In the genomic region with DNA sequence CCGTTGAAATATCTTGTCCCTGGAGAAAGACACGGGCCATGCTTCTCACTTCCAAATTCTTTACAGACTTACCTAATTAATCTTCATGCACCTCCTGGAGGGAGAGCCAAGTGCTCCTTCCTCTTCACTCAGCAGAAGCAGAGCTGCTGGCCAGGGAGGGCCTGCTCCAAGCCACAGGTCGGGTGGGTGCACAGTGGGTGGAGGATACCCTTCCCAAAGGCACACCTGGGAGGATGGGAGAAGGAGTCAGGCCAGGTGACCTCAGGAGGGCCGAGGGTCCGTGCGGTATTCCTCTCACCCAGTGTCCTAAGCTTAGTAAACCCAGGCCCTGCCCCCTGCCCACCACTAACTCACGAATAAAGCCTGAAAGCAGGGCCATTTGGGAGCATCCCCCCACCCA, we compare ENCODE assay signal across 18 cellular contexts.
DNase-seq lines count a peak whose midpoint lies in the region; ATAC-seq, FAIRE-seq and TF ChIP-seq lines count a peak whose summit lies in the region.
"Had no signal": no experiment of that assay in that cellular context is flagged by ENCODE, and none has a peak within 500 bp of the region (broad histone marks: within the 10 kb centered on the region; RNA-seq: fewer than 3 reads in every experiment).

No MANE protein-coding gene starts in this region.

- H2BK120ac ChIP-seq in H9 (ENCODE audit: low read depth, low read length, poor library complexity, severe bottlenecking): no peak overlapping the region
- H2BK120ac ChIP-seq in H1 (replicated peaks; ENCODE audit: low read depth, low read length): no peak overlapping the region
- no peak overlapping the region for H2BK120ac ChIP-seq in neuronal stem cell (ENCODE audit: low read depth, low read length)

- WGBS in H9 (ENCODE audit: extremely low coverage, insufficient read length, low lambda C conversion rate): no CpG with 5 or more reads among the region's 7 CpGs
- 69% methylated on average over 7 of the region's 7 CpGs; no CpG with 5 or more reads in 1 of the 2 experiments for WGBS in H1 (ENCODE audit: extremely low coverage in 1 of 2, insufficient coverage in 1 of 2, insufficient read length in 1 of 2, insufficient replicate concordance in 2 of 2, low coverage in 1 of 2, low lambda C conversion rate in 2 of 2, missing lambda C conversion rate in 1 of 2), 2 experiments
- WGBS in neuronal stem cell (ENCODE audit: extremely low coverage in 2 of 2, insufficient read length in 2 of 2, insufficient replicate concordance in 1 of 2), 2 donors: no CpG with 5 or more reads among the region's 7 CpGs

- no peak overlapping the region for H3K56ac ChIP-seq in H9 (ENCODE audit: insufficient read length, low read depth, low read length)
- no peak overlapping the region for H3K56ac ChIP-seq in H1 (replicated peaks; ENCODE audit: insufficient read length, low read depth, low read length)

- H2BK20ac ChIP-seq in H9 (ENCODE audit: low read depth, low read length, poor library complexity, severe bottlenecking): no peak overlapping the region
- no peak overlapping the region for H2BK20ac ChIP-seq in H1 (ENCODE audit: low read length)

- H3K27me3 ChIP-seq in H9 (ENCODE audit: insufficient read depth, low read length): no peaks in the 10 kb centered on the region
- no peaks in the 10 kb centered on the region; a peak in 1 of 7 replicates for H3K27me3 ChIP-seq in H1 (replicated peaks in 1 of 4; ENCODE audit: control insufficient read depth in 3 of 4, extremely low read depth in 1 of 4, insufficient read depth in 3 of 4, low read length in 3 of 4)
- H3K27me3 ChIP-seq in neuronal stem cell (ENCODE audit: control insufficient read depth in 3 of 3, insufficient read depth in 3 of 3, low read depth in 1 of 3, low read length in 3 of 3): peaks cover 0 to 28% (median 2%) of the 10 kb centered on the region in 3 experiments
- H3K27me3 ChIP-seq: BLaER1 treated with 17β-estradiol and CSF1 and Interleukin-3, amounts not matched to agents 10 nM and 100 nM had no signal

- no peak overlapping the region for H4K5ac ChIP-seq in H9 (ENCODE audit: insufficient read length, low read depth, low read length)
- H4K5ac ChIP-seq in H1 (ENCODE audit: insufficient read length, low read depth, low read length): no peak overlapping the region

- H3K14ac ChIP-seq in H9 (ENCODE audit: insufficient read depth, low read length) (peak overlapping the region; percentile 60; the same call in 1 of the 2 replicates), H1 (ENCODE audit: insufficient read length) (no peak overlapping the region), neuronal stem cell (ENCODE audit: low read length) (no peak overlapping the region)

- H4K20me1 ChIP-seq in H9 (ENCODE audit: control insufficient read depth, insufficient read depth, insufficient read length) (no peaks in the 10 kb centered on the region), H1 (replicated peaks in 1 of 2; ENCODE audit: control insufficient read depth in 1 of 2, insufficient read depth in 2 of 2, low read length in 2 of 2) (no peaks in the 10 kb centered on the region)
- H4K20me1 ChIP-seq: BLaER1 treated with 17β-estradiol and CSF1 and Interleukin-3, amounts not matched to agents 10 nM and 100 nM had no signal

- peaks cover 25% of the 10 kb centered on the region for H3K27me3 Mint-ChIP-seq in H9 (ENCODE audit: low read depth)
- H3K27me3 Mint-ChIP-seq in WTC11 (ENCODE audit: low read depth): no peaks in the 10 kb centered on the region

- no peak overlapping the region for H3T11ph ChIP-seq in H9 (ENCODE audit: low read length)

- ATAC-seq in WTC11: peak; percentile 53
- ATAC-seq: CD8-positive, alpha-beta T cell; K562 had no signal

- H3K23ac ChIP-seq in H9 (ENCODE audit: insufficient read length, low read depth, low read length) (no peak overlapping the region), H1 (ENCODE audit: insufficient read length) (no peak overlapping the region), neuronal stem cell (ENCODE audit: low read depth, low read length, poor library complexity) (no peak overlapping the region)

- TF ChIP-seq CTCF in H9 (conservative IDR thresholded peaks at IDR 0.05) (no peak), WTC11 (IDR thresholded peaks at IDR 0.05) (no peak), H1 (IDR thresholded peaks at IDR 0.05; ENCODE audit: control extremely low read depth in 1 of 3, insufficient read depth in 1 of 3, low read depth in 1 of 3, low read length in 3 of 3) (no peak)

- FAIRE-seq in H1 (lab: Jason Lieb, UNC): no peak
- FAIRE-seq: K562 had no signal

- H4K91ac ChIP-seq in H9 (ENCODE audit: insufficient read length, low read depth, low read length): no peak overlapping the region
- no peak overlapping the region for H4K91ac ChIP-seq in H1 (replicated peaks; ENCODE audit: insufficient read length, low read length)
- H4K91ac ChIP-seq in neuronal stem cell (ENCODE audit: low read depth, low read length, poor library complexity): no peak overlapping the region

- H3K4me1 ChIP-seq in H9 (ENCODE audit: insufficient read depth, low read length) (peaks cover 4% of the 10 kb centered on the region; the same call in 1 of the 2 replicates), H1 (replicated peaks in 1 of 4; ENCODE audit: control insufficient read depth in 3 of 4, insufficient read depth in 4 of 4, low read length in 3 of 4) (peaks cover 0 to 9% (median 4%) of the 10 kb centered on the region in 4 experiments; a peak in 5 of 7 replicates), neuronal stem cell (ENCODE audit: control insufficient read depth in 2 of 2, insufficient read depth in 1 of 2, low read depth in 1 of 2, low read length in 2 of 2) (peaks cover 0 to 24% of the 10 kb centered on the region in 2 donors)
- H3K4me1 ChIP-seq: HAP-1 had no signal

- H3K4me3 Mint-ChIP-seq in H9 (peak overlapping the region in 1 of 2 experiments; percentile 59; a peak in 1 of 5 replicates), WTC11 (no peak overlapping the region)
- H3K4me3 Mint-ChIP-seq: B cell; CD8-positive, alpha-beta T cell had no signal

- no peak overlapping the region for H2AK5ac ChIP-seq in H9 (ENCODE audit: insufficient read length, low read length)
- H2AK5ac ChIP-seq in H1 (ENCODE audit: low read depth, low read length): no peak overlapping the region
- H2AK5ac ChIP-seq in neuronal stem cell (ENCODE audit: low read depth, low read length): peak overlapping the region; percentile 56

- H3K36me3 Mint-ChIP-seq in H9 (ENCODE audit: insufficient read depth in 1 of 3, low read depth in 3 of 3): no peaks in the 10 kb centered on the region; a peak in 1 of 7 replicates
- no peaks in the 10 kb centered on the region for H3K36me3 Mint-ChIP-seq in WTC11
- H3K36me3 Mint-ChIP-seq: CD8-positive, alpha-beta T cell had no signal

- no peak overlapping the region for H3K18ac ChIP-seq in H9 (ENCODE audit: insufficient read length, low read depth, low read length)
- 0 out of 2 replicates have a peak overlapping the region, but pooled peaks have one; percentile 27 for H3K18ac ChIP-seq in H1 (ENCODE audit: extremely low read depth, low read length)
- H3K18ac ChIP-seq in neuronal stem cell (ENCODE audit: low read length): peak overlapping the region; percentile 89

- H3K27ac ChIP-seq in H9 (ENCODE audit: insufficient read length, low read depth, low read length): no peak overlapping the region
- H3K27ac ChIP-seq in H1 (ENCODE audit: low read depth, low read length): no peak overlapping the region
- H3K27ac ChIP-seq in neuronal stem cell (replicated peaks; ENCODE audit: low read length): no peak overlapping the region
- H3K27ac ChIP-seq: BLaER1 treated with 17β-estradiol and CSF1 and Interleukin-3, amounts not matched to agents 10 nM and 100 nM; GM23248; HL-60 had no signal

- H3K36me3 ChIP-seq in H1 (ENCODE audit: control insufficient read depth in 2 of 4, insufficient read depth in 4 of 4, low read length in 3 of 4): no peaks in the 10 kb centered on the region
- H3K36me3 ChIP-seq in neuronal stem cell (replicated peaks in 1 of 2; ENCODE audit: control insufficient read depth in 2 of 2, insufficient read depth in 2 of 2, low read length in 2 of 2): no peaks in the 10 kb centered on the region
- H3K36me3 ChIP-seq: BLaER1 treated with 17β-estradiol and CSF1 and Interleukin-3, amounts not matched to agents 10 nM and 100 nM; HAP-1 had no signal

- DNase-seq in H9: no peak
- DNase-seq in WTC11 (ENCODE audit: low spot score): no peak
- no peak for DNase-seq in H1 (ENCODE audit: low read depth in 1 of 2, low spot score in 2 of 2)
- DNase-seq in neuronal stem cell (ENCODE audit: low spot score): no peak
- DNase-seq in stimulated activated CD4-positive, alpha-beta T cell treated with anti-CD3 and anti-CD28 coated beads, Interleukin-2, amount 100 ng/mL, for 48 hours: no peak
- DNase-seq in NCI-H1436 (lab: John Stamatoyannopoulos, UW): no peak
- no peak for DNase-seq in kidney tubule cell (ENCODE audit: low spot score)
- DNase-seq: Calu3; CD8-positive, alpha-beta T cell; DMS79 treated with DMSO at 0.1 percent for 48 hours; GF-D8; GM23248; IMR-90 had no signal

- H3K4me2 ChIP-seq in H9 (ENCODE audit: insufficient read depth, insufficient read length, low read length): no peak overlapping the region
- no peak overlapping the region for H3K4me2 ChIP-seq in H1 (ENCODE audit: insufficient read depth in 1 of 2, low read depth in 2 of 2, low read length in 2 of 2)
- no peak overlapping the region for H3K4me2 ChIP-seq in neuronal stem cell (ENCODE audit: insufficient read depth, low read length, poor library complexity, severe bottlenecking)
- H3K4me2 ChIP-seq: BLaER1 treated with 17β-estradiol and CSF1 and Interleukin-3, amounts not matched to agents 10 nM and 100 nM had no signal

- no peak overlapping the region for H4K8ac ChIP-seq in H9 (replicated peaks; ENCODE audit: insufficient read length, low read depth, low read length)
- peak overlapping the region; percentile 81 for H4K8ac ChIP-seq in H1 (ENCODE audit: extremely low read depth, insufficient read depth, low read length)
- no peak overlapping the region for H4K8ac ChIP-seq in neuronal stem cell (ENCODE audit: low read depth, low read length)

- TF ChIP-seq RAD21 in H1 (IDR thresholded peaks at IDR 0.05 in 1 of 2, conservative IDR thresholded peaks at IDR 0.05 in 1 of 2; ENCODE audit: low read depth in 2 of 2, low read length in 2 of 2): no peak

- H2BK5ac ChIP-seq in H9 (ENCODE audit: insufficient read length, low read length) (no peak overlapping the region), H1 (ENCODE audit: low read depth, low read length) (no peak overlapping the region), neuronal stem cell (ENCODE audit: low read length) (no peak overlapping the region)

- H2BK15ac ChIP-seq in H9 (ENCODE audit: low read depth, low read length): no peak overlapping the region
- 0 out of 2 replicates have a peak overlapping the region, but pooled peaks have one; percentile 8 for H2BK15ac ChIP-seq in H1 (ENCODE audit: low read length)
- H2BK15ac ChIP-seq in neuronal stem cell (ENCODE audit: low read length): peak overlapping the region; percentile 25

- H2BK12ac ChIP-seq in H9 (ENCODE audit: insufficient read length, low read depth, low read length) (no peak overlapping the region), H1 (ENCODE audit: low read depth, low read length) (0 out of 2 replicates have a peak overlapping the region, but pooled peaks have one; percentile 50), neuronal stem cell (ENCODE audit: low read length) (peak overlapping the region; percentile 43)

- H3K4me3 ChIP-seq in H1 (ENCODE audit: extremely low read depth in 1 of 4, insufficient read depth in 2 of 4, low read depth in 3 of 4, low read length in 4 of 4): no peak overlapping the region
- no peak overlapping the region for H3K4me3 ChIP-seq in neuronal stem cell (ENCODE audit: low read length in 2 of 2)
- H3K4me3 ChIP-seq: BLaER1 treated with 17β-estradiol and CSF1 and Interleukin-3, amounts not matched to agents 10 nM and 100 nM; GM23248; HAP-1; K562 had no signal

- no peaks in the 10 kb centered on the region for H3K9me3 ChIP-seq in H9 (ENCODE audit: control insufficient read depth, low read depth, low read length)
- no peaks in the 10 kb centered on the region for H3K9me3 ChIP-seq in H1 (ENCODE audit: insufficient read depth in 2 of 2, low read depth in 1 of 2, low read length in 1 of 2)
- no peaks in the 10 kb centered on the region for H3K9me3 ChIP-seq in neuronal stem cell (replicated peaks in 1 of 2; ENCODE audit: control insufficient read depth in 2 of 2, insufficient read depth in 1 of 2, low read depth in 1 of 2, low read length in 2 of 2)
- H3K9me3 ChIP-seq: BLaER1 treated with 17β-estradiol and CSF1 and Interleukin-3, amounts not matched to agents 10 nM and 100 nM; HAP-1 had no signal

- H3K79me2 ChIP-seq in H9 (ENCODE audit: insufficient read depth, low read length) (no peaks in the 10 kb centered on the region), H1 (ENCODE audit: control insufficient read depth in 1 of 2, insufficient read depth in 2 of 2, low read length in 2 of 2) (no peaks in the 10 kb centered on the region)

- H3K27ac Mint-ChIP-seq in H9: no peak overlapping the region
- no peak overlapping the region; the same call in 1 of the 2 replicates for H3K27ac Mint-ChIP-seq in WTC11
- H3K27ac Mint-ChIP-seq: B cell; CD8-positive, alpha-beta T cell had no signal

- POLR2A ChIA-PET in WTC11 (lab: Charles Lee) (no interaction called here), H1 (lab: Charles Lee; ENCODE audit: partially characterized antibody) (no interaction called here)

- no peaks in the 10 kb centered on the region for H3K79me1 ChIP-seq in H9 (ENCODE audit: insufficient read depth, low read depth, low read length, poor library complexity, severe bottlenecking)
- no peaks in the 10 kb centered on the region for H3K79me1 ChIP-seq in H1 (ENCODE audit: low read depth, low read length)
- H3K79me1 ChIP-seq in neuronal stem cell (ENCODE audit: low read depth, low read length): no peaks in the 10 kb centered on the region

- TF ChIP-seq POLR2A in H1 (IDR thresholded peaks at IDR 0.05; ENCODE audit: control extremely low read depth in 1 of 2, low read depth in 2 of 2, low read length in 2 of 2): no peak

- H3K9ac ChIP-seq in H9 (ENCODE audit: extremely low read depth, insufficient read length, low read length) (no peak overlapping the region), H1 (replicated peaks in 1 of 4; ENCODE audit: extremely low read depth in 1 of 4, low read depth in 3 of 4, low read length in 3 of 4) (no peak overlapping the region; a peak in 1 of 7 replicates), neuronal stem cell (ENCODE audit: low read depth, low read length, poor library complexity) (peak overlapping the region; percentile 6)
- H3K9ac ChIP-seq: BLaER1 treated with 17β-estradiol and CSF1 and Interleukin-3, amounts not matched to agents 10 nM and 100 nM; GM23248 had no signal

- TF ChIP-seq EP300 in H1 (IDR thresholded peaks at IDR 0.05; ENCODE audit: borderline replicate concordance in 1 of 2, low read depth in 2 of 2, low read length in 2 of 2): no peak

- H3K4ac ChIP-seq in H9 (ENCODE audit: low read depth, low read length): no peak overlapping the region
- H3K4ac ChIP-seq in H1 (replicated peaks; ENCODE audit: insufficient read length, low read depth, low read length): no peak overlapping the region
- H3K4ac ChIP-seq in neuronal stem cell (ENCODE audit: low read length): no peak overlapping the region

- H3K9me3 Mint-ChIP-seq in H9 (no peaks in the 10 kb centered on the region), WTC11 (no peaks in the 10 kb centered on the region)
- H3K9me3 Mint-ChIP-seq: CD8-positive, alpha-beta T cell had no signal

- H3K4me1 Mint-ChIP-seq in H9 (peaks cover 20 to 34% of the 10 kb centered on the region in 2 experiments), WTC11 (peaks cover 17% of the 10 kb centered on the region)
- H3K4me1 Mint-ChIP-seq: B cell had no signal

- no peaks in the 10 kb centered on the region for H3K23me2 ChIP-seq in H9 (ENCODE audit: insufficient read length, low read depth, low read length, poor library complexity, severe bottlenecking)
- H3K23me2 ChIP-seq in H1 (ENCODE audit: low read depth, low read length): no peaks in the 10 kb centered on the region

- CTCF ChIA-PET in WTC11 (lab: Charles Lee): interaction anchor here (1.1 to 1.8 kb wide), 4 partner anchors 10 to 167 kb away, joined by 3 to 4 read pairs (median 3); no protein-coding TSS in a partner anchor
- CTCF ChIA-PET in H1 (lab: Charles Lee; ENCODE audit: partially characterized antibody): interaction anchor here (1.2 to 2.9 kb wide), 3 partner anchors 8 to 80 kb away, joined by 3 to 15 read pairs (median 4); no protein-coding TSS in a partner anchor

- H2AFZ ChIP-seq in H9 (ENCODE audit: low read length) (no peak overlapping the region), H1 (ENCODE audit: low read length) (peak overlapping the region; percentile 34; the same call in 1 of the 2 replicates), neuronal stem cell (ENCODE audit: low read length) (no peak overlapping the region)
- H2AFZ ChIP-seq: GM23248 had no signal
